8 cellular contexts compared by ENCODE assay signal in genomic region chr11:12888525-12889158, GRCh38.
A peak's percentile ranks its signal among the peaks of the same experiment; 100 is the strongest.
DNase-seq lines count a peak whose midpoint lies in the region; ATAC-seq and TF ChIP-seq lines count a peak whose summit lies in the region.

No MANE protein-coding gene starts in this region.

- peaks cover 17% of the 10 kb centered on the region for H3K9me1 ChIP-seq in IMR-90 (ENCODE audit: insufficient read depth, low read length)

- H2BK120ac ChIP-seq in IMR-90 (ENCODE audit: low read depth, low read length): no peak overlapping the region

- no TSS peak for BruUV-seq in IMR-90 (replicated peaks; lab: Mats Ljungman, UMichigan)

- peak overlapping the region; percentile 35; the same call in 1 of the 2 replicates for H3K18ac ChIP-seq in IMR-90 (ENCODE audit: low read depth, low read length)

- no peak overlapping the region for H3K56ac ChIP-seq in IMR-90 (ENCODE audit: extremely low read depth, insufficient read depth, low read length)

- no peak overlapping the region; the same call in 1 of the 2 replicates for H2AK5ac ChIP-seq in IMR-90 (ENCODE audit: low read depth, low read length)

- H3K79me2 ChIP-seq in fibroblast of lung (ENCODE audit: control insufficient read depth, insufficient read depth, low read length): peaks cover 9% of the 10 kb centered on the region
- no peaks in the 10 kb centered on the region for H3K79me2 ChIP-seq in neural cell (replicated peaks; ENCODE audit: insufficient read depth, low read length)

- H3K27me3 ChIP-seq in IMR-90 (ENCODE audit: control insufficient read depth, insufficient read depth, low read length): no peaks in the 10 kb centered on the region
- H3K27me3 ChIP-seq in fibroblast of lung (ENCODE audit: control insufficient read depth, insufficient read depth, low read length): no peaks in the 10 kb centered on the region
- H3K27me3 ChIP-seq in neural cell (ENCODE audit: insufficient read depth, low read depth, low read length): no peaks in the 10 kb centered on the region

- peaks cover 18% of the 10 kb centered on the region; the same call in 1 of the 2 replicates for H4K20me1 ChIP-seq in IMR-90 (ENCODE audit: insufficient read depth, low read length)
- H4K20me1 ChIP-seq in fibroblast of lung (ENCODE audit: control insufficient read depth, extremely low read depth, insufficient read depth, low read length): no peaks in the 10 kb centered on the region
- no peaks in the 10 kb centered on the region for H4K20me1 ChIP-seq in neural cell (ENCODE audit: insufficient read depth)

- H3K9ac ChIP-seq in IMR-90 (ENCODE audit: low read depth, low read length) (peak overlapping the region; percentile 9; the same call in 1 of the 2 replicates), fibroblast of lung (ENCODE audit: insufficient read depth, low read length) (no peak overlapping the region), neural cell (ENCODE audit: low read length) (no peak overlapping the region)

- H4K8ac ChIP-seq in IMR-90 (ENCODE audit: low read depth in 2 of 2, low read length in 2 of 2): peak overlapping the region in 1 of 2 experiments; percentile 47; a peak in 1 of 4 replicates

- WGBS in IMR-90 (ENCODE audit: extremely low coverage in 2 of 2, insufficient read length in 1 of 2), 2 experiments: 15% methylated on average over 4 of the region's 6 CpGs; no CpG with 5 or more reads in 1 of the 2 experiments

- H3K4me1 Mint-ChIP-seq in activated T-cell treated with anti-CD3 and anti-CD28 coated beads, Interleukin-2, amount 50 U/mL, for 24 hours (ENCODE audit: low read depth): no peaks in the 10 kb centered on the region

- dilution Hi-C loops in IMR-90 (cut with HindIII; ENCODE audit: low sequenced_read_pairs, unreplicated experiment): loop anchor here (25.0 kb wide), 1 partner anchor 201 kb away; no protein-coding TSS in a partner anchor

- TF ChIP-seq CTCF in IMR-90 (conservative IDR thresholded peaks at IDR 0.05; ENCODE audit: low read depth, low read length): peak; percentile 83
- peak; percentile 68 to 76 for TF ChIP-seq CTCF in fibroblast of lung (conservative IDR thresholded peaks at IDR 0.05 in 1 of 2, IDR thresholded peaks at IDR 0.05 in 1 of 2; ENCODE audit: low read depth in 1 of 2, low read length in 2 of 2)
- peak; percentile 70 for TF ChIP-seq CTCF in neural cell (IDR thresholded peaks at IDR 0.05; ENCODE audit: poor library complexity, severe bottlenecking)

- H2AFZ ChIP-seq in IMR-90 (replicated peaks; ENCODE audit: low read length, poor library complexity) (no peak overlapping the region), fibroblast of lung (ENCODE audit: low read length) (no peak overlapping the region), neural cell (ENCODE audit: low read depth, low read length) (no peak overlapping the region)

- no peaks in the 10 kb centered on the region for H3K9me2 ChIP-seq in neural cell (ENCODE audit: insufficient read depth, low read length)

- H3K4ac ChIP-seq in IMR-90 (ENCODE audit: low read depth, low read length): peak overlapping the region; percentile 15; the same call in 1 of the 2 replicates

- no peak overlapping the region; the same call in none of the 2 replicates for H3K14ac ChIP-seq in IMR-90 (replicated peaks; ENCODE audit: low read depth, low read length)

- H3K4me3 Mint-ChIP-seq in activated T-cell treated with anti-CD3 and anti-CD28 coated beads, Interleukin-2, amount 50 U/mL, for 24 hours: no peak overlapping the region

- H3K36me3 ChIP-seq in IMR-90 (ENCODE audit: control insufficient read depth, insufficient read depth, low read length) (peaks cover 32% of the 10 kb centered on the region), fibroblast of lung (ENCODE audit: control insufficient read depth, insufficient read depth, low read length) (peaks cover 6% of the 10 kb centered on the region), neural cell (ENCODE audit: insufficient read depth, low read length) (no peaks in the 10 kb centered on the region)

- peak; percentile 87 for DNase-seq in A172 (ENCODE audit: low spot score)
- peak; percentile 90 for DNase-seq in IMR-90
- DNase-seq in OCI-M2 (lab: John Stamatoyannopoulos, UW; ENCODE audit: unreplicated experiment): peak; percentile 44
- peak; percentile 69 for DNase-seq in activated T-cell treated with anti-CD3 and anti-CD28 coated beads, Interleukin-2, amount 50 U/mL, for 24 hours
- peak; percentile 89 to 94 for DNase-seq in fibroblast of lung (ENCODE audit: low read depth in 2 of 2)
- DNase-seq in stimulated activated naive CD8-positive, alpha-beta T cell treated with anti-CD3 and anti-CD28 coated beads, Interleukin-15, Interleukin-2, amounts not matched to agents 100 U/mL and 50 U/mL, for 24 hours: peak; percentile 70

- peak overlapping the region; percentile 65; the same call in 1 of the 2 replicates for H4K5ac ChIP-seq in IMR-90 (ENCODE audit: low read depth, low read length)

- 0 out of 2 replicates have a peak, but pooled peaks have one; percentile 22 for TF ChIP-seq POLR2A in IMR-90 (IDR thresholded peaks at IDR 0.05; ENCODE audit: low read depth, low read length)

- no peak overlapping the region for H3K4me2 ChIP-seq in IMR-90 (ENCODE audit: low read depth, low read length)
- no peak overlapping the region for H3K4me2 ChIP-seq in fibroblast of lung (ENCODE audit: extremely low read depth, insufficient read depth, low read length)
- no peak overlapping the region for H3K4me2 ChIP-seq in neural cell (ENCODE audit: low read length)

- peak; percentile 81 for TF ChIP-seq RAD21 in IMR-90 (IDR thresholded peaks at IDR 0.05; ENCODE audit: low read length)
- peak; percentile 75 for TF ChIP-seq RAD21 in neural cell (conservative IDR thresholded peaks at IDR 0.05)

- CTCF ChIA-PET in IMR-90 (lab: Yijun Ruan, JAX): interaction anchor here (0.7 to 3.1 kb wide), 19 partner anchors 9 to 600 kb away, joined by 3 to 19 read pairs (median 4); no protein-coding TSS in a partner anchor

- H3K27ac ChIP-seq in IMR-90 (ENCODE audit: insufficient read depth, low read length) (peak overlapping the region; percentile 60; the same call in 1 of the 2 replicates), fibroblast of lung (ENCODE audit: insufficient read depth, low read length) (peak overlapping the region; percentile 56), neural cell (ENCODE audit: low read length) (no peak overlapping the region)

- H3K79me1 ChIP-seq in IMR-90 (ENCODE audit: low read depth in 1 of 2, low read length in 2 of 2): peaks cover 27 to 77% of the 10 kb centered on the region in 2 experiments

- POLR2A ChIA-PET in IMR-90 (lab: Charles Lee; ENCODE audit: unreplicated experiment): no interaction called here

- TF ChIP-seq EP300 in neural cell (conservative IDR thresholded peaks at IDR 0.05; ENCODE audit: poor library complexity, severe bottlenecking): no peak

- no peak overlapping the region; the same call in 1 of the 2 replicates for H3K23ac ChIP-seq in IMR-90 (ENCODE audit: low read depth, low read length)

- H3F3A ChIP-seq in neural cell (ENCODE audit: insufficient read depth, low read length, poor library complexity, severe bottlenecking): no peaks in the 10 kb centered on the region

- no peak overlapping the region; the same call in 2 of the 3 replicates for H2BK15ac ChIP-seq in IMR-90 (ENCODE audit: low read depth, low read length)

- H2BK5ac ChIP-seq in IMR-90 (ENCODE audit: low read depth, low read length, poor library complexity, severe bottlenecking): peak overlapping the region; percentile 43

- H3K9me3 ChIP-seq in IMR-90 (ENCODE audit: control insufficient read depth, insufficient read depth, low read length): no peaks in the 10 kb centered on the region
- H3K9me3 ChIP-seq in fibroblast of lung (ENCODE audit: control insufficient read depth, insufficient read depth, low read depth, low read length): no peaks in the 10 kb centered on the region
- H3K9me3 ChIP-seq in neural cell (ENCODE audit: low read length): no peaks in the 10 kb centered on the region

- peaks cover 22% of the 10 kb centered on the region for H3K4me1 ChIP-seq in IMR-90 (ENCODE audit: control insufficient read depth, insufficient read depth, low read length)
- H3K4me1 ChIP-seq in fibroblast of lung (ENCODE audit: control insufficient read depth, extremely low read depth, insufficient read depth, low read length): peaks cover 18% of the 10 kb centered on the region

- in situ Hi-C loops in IMR-90 (cut with MboI; ENCODE audit: low sequenced_read_pairs): loop anchor here (5.0 to 10.0 kb wide), 2 partner anchors 211 to 564 kb away; no protein-coding TSS in a partner anchor

- intact Hi-C loops in IMR-90 (cut with micrococcal nuclease): loop anchor here (2.0 kb wide), 1 partner anchor 212 kb away; no protein-coding TSS in a partner anchor

- peaks cover 9% of the 10 kb centered on the region for H3K27me3 Mint-ChIP-seq in activated T-cell treated with anti-CD3 and anti-CD28 coated beads, Interleukin-2, amount 50 U/mL, for 24 hours

- no peak overlapping the region for H4K91ac ChIP-seq in IMR-90 (ENCODE audit: insufficient read depth, low read depth, low read length)

- H2AK9ac ChIP-seq in IMR-90 (replicated peaks; ENCODE audit: low read depth, low read length, poor library complexity): no peak overlapping the region

- H3K36me3 Mint-ChIP-seq in activated T-cell treated with anti-CD3 and anti-CD28 coated beads, Interleukin-2, amount 50 U/mL, for 24 hours (ENCODE audit: low read depth): no peaks in the 10 kb centered on the region

- no peak overlapping the region for H3K4me3 ChIP-seq in IMR-90 (ENCODE audit: insufficient read depth, low read depth, low read length)
- no peak overlapping the region for H3K4me3 ChIP-seq in fibroblast of lung (replicated peaks in 1 of 4; ENCODE audit: control extremely low read depth in 1 of 4, insufficient read depth in 1 of 4, low read depth in 3 of 4, low read length in 4 of 4)
- no peak overlapping the region for H3K4me3 ChIP-seq in neural cell (ENCODE audit: low read length)

- H3K9me3 Mint-ChIP-seq in activated T-cell treated with anti-CD3 and anti-CD28 coated beads, Interleukin-2, amount 50 U/mL, for 24 hours: no peaks in the 10 kb centered on the region

- H2BK20ac ChIP-seq in IMR-90 (ENCODE audit: low read depth, low read length): no peak overlapping the region; the same call in 1 of the 2 replicates

- ATAC-seq in GM18519 (IDR thresholded peaks at IDR 0.05; ENCODE audit: low FRiP score, unreplicated experiment) (peak; percentile 64), IMR-90 (ENCODE audit: low read depth) (peak; percentile 75)
- no peak for ATAC-seq in stimulated activated naive CD8-positive, alpha-beta T cell treated with anti-CD3 and anti-CD28 coated beads, Interleukin-15, Interleukin-2, amounts not matched to agents 100 U/mL and 50 U/mL, for 24 hours

- no peak overlapping the region for H3K27ac Mint-ChIP-seq in activated T-cell treated with anti-CD3 and anti-CD28 coated beads, Interleukin-2, amount 50 U/mL, for 24 hours

TF ChIP-seq in neural cell, 6 proteins besides CTCF, POLR2A, EP300 and RAD21:
- TF ChIP-seq POLR2AphosphoS5 (IDR thresholded peaks at IDR 0.05) (no peak), SMC3 (conservative IDR thresholded peaks at IDR 0.05; ENCODE audit: poor library complexity) (peak; percentile 83)
TF ChIP-seq in neural cell: peak in this region for 1.
